Comparison of ENCODE assay signal across 1 cellular context in genomic region chr17:78140169-78141051, GRCh38.
TF ChIP-seq lines count a peak whose summit lies in the region.

No MANE protein-coding gene starts in this region.

TF ChIP-seq in HepG2, 621 proteins besides CTCF, POLR2A, EP300 and RAD21 (continued from another document and continues in another):
- TF ChIP-seq, protein P1, sequence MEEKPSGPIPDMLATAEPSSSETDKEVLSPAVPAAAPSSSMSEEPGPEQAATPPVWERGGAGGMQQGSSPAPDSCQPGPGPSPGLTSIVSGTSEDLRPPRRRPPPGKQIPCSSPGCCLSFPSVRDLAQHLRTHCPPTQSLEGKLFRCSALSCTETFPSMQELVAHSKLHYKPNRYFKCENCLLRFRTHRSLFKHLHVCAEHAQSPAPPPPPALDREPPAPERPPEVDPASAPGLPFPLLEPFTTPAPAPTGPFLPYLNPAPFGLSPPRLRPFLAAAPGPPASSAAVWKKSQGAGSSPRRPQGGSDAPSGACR (CRISPR knock-in tag; IDR thresholded peaks at IDR 0.05): peak; percentile 79; the same call in 1 of the 2 replicates
- TF ChIP-seq MED8 (CRISPR knock-in tag; IDR thresholded peaks at IDR 0.05; ENCODE audit: insufficient replicate concordance): peak; percentile 24
- TF ChIP-seq, protein P2, sequence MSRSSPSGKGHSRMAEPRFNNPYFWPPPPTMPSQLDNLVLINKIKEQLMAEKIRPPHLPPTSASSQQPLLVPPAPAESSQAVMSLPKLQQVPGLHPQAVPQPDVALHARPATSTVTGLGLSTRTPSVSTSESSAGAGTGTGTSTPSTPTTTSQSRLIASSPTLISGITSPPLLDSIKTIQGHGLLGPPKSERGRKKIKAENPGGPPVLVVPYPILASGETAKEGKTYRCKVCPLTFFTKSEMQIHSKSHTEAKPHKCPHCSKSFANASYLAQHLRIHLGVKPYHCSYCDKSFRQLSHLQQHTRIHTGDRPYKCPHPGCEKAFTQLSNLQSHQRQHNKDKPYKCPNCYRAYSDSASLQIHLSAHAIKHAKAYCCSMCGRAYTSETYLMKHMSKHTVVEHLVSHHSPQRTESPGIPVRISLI (CRISPR knock-in tag; IDR thresholded peaks at IDR 0.05; ENCODE audit: borderline replicate concordance): peak; percentile 54; the same call in 1 of the 2 replicates
- no peak for TF ChIP-seq FOXP1 (IDR thresholded peaks at IDR 0.05)
- 0 out of 2 replicates have a peak, but pooled peaks have one; percentile 14 for TF ChIP-seq FOXP1 (CRISPR knock-in tag; IDR thresholded peaks at IDR 0.05)
- peak; percentile 58; the same call in 1 of the 2 replicates for TF ChIP-seq ZFY (CRISPR knock-in tag; IDR thresholded peaks at IDR 0.05)
- peak; percentile 63; the same call in 1 of the 2 replicates for TF ChIP-seq GABPB1 (CRISPR knock-in tag; IDR thresholded peaks at IDR 0.05)
- peak; percentile 74 for TF ChIP-seq SALL1 (CRISPR knock-in tag; IDR thresholded peaks at IDR 0.05)
- TF ChIP-seq ARID4A (CRISPR knock-in tag; IDR thresholded peaks at IDR 0.05; ENCODE audit: borderline replicate concordance): peak; percentile 22; the same call in 1 of the 2 replicates
- TF ChIP-seq, protein P3, sequence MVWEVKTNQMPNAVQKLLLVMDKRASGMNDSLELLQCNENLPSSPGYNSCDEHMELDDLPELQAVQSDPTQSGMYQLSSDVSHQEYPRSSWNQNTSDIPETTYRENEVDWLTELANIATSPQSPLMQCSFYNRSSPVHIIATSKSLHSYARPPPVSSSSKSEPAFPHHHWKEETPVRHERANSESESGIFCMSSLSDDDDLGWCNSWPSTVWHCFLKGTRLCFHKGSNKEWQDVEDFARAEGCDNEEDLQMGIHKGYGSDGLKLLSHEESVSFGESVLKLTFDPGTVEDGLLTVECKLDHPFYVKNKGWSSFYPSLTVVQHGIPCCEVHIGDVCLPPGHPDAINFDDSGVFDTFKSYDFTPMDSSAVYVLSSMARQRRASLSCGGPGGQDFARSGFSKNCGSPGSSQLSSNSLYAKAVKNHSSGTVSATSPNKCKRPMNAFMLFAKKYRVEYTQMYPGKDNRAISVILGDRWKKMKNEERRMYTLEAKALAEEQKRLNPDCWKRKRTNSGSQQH (CRISPR knock-in tag; IDR thresholded peaks at IDR 0.05; ENCODE audit: low read depth): 0 out of 2 replicates have a peak, but pooled peaks have one; percentile 16
- TF ChIP-seq PLRG1 (conservative IDR thresholded peaks at IDR 0.05): no peak
- TF ChIP-seq ZNF616 (CRISPR knock-in tag; IDR thresholded peaks at IDR 0.05; ENCODE audit: low read depth): peak; percentile 39; the same call in 1 of the 2 replicates
- 0 out of 2 replicates have a peak, but pooled peaks have one; percentile 6 for TF ChIP-seq ZMYM2 (CRISPR knock-in tag; IDR thresholded peaks at IDR 0.05)
- peak; percentile 58; the same call in 1 of the 2 replicates for TF ChIP-seq NCOR1 (IDR thresholded peaks at IDR 0.05; ENCODE audit: borderline replicate concordance, low read length)
- no peak for TF ChIP-seq ZNF562 (CRISPR knock-in tag; IDR thresholded peaks at IDR 0.05; ENCODE audit: borderline replicate concordance)
- 0 out of 2 replicates have a peak, but pooled peaks have one; percentile 6 for TF ChIP-seq ZNF124 (CRISPR knock-in tag; IDR thresholded peaks at IDR 0.05)
- peak; percentile 54 for TF ChIP-seq SAP130 (CRISPR knock-in tag; IDR thresholded peaks at IDR 0.05; ENCODE audit: low read depth)
- peak; percentile 48 for TF ChIP-seq MAX (IDR thresholded peaks at IDR 0.05)
- TF ChIP-seq ASH2L (IDR thresholded peaks at IDR 0.05; ENCODE audit: insufficient read length, low read depth, low read length): peak; percentile 53
- TF ChIP-seq, protein P4, sequence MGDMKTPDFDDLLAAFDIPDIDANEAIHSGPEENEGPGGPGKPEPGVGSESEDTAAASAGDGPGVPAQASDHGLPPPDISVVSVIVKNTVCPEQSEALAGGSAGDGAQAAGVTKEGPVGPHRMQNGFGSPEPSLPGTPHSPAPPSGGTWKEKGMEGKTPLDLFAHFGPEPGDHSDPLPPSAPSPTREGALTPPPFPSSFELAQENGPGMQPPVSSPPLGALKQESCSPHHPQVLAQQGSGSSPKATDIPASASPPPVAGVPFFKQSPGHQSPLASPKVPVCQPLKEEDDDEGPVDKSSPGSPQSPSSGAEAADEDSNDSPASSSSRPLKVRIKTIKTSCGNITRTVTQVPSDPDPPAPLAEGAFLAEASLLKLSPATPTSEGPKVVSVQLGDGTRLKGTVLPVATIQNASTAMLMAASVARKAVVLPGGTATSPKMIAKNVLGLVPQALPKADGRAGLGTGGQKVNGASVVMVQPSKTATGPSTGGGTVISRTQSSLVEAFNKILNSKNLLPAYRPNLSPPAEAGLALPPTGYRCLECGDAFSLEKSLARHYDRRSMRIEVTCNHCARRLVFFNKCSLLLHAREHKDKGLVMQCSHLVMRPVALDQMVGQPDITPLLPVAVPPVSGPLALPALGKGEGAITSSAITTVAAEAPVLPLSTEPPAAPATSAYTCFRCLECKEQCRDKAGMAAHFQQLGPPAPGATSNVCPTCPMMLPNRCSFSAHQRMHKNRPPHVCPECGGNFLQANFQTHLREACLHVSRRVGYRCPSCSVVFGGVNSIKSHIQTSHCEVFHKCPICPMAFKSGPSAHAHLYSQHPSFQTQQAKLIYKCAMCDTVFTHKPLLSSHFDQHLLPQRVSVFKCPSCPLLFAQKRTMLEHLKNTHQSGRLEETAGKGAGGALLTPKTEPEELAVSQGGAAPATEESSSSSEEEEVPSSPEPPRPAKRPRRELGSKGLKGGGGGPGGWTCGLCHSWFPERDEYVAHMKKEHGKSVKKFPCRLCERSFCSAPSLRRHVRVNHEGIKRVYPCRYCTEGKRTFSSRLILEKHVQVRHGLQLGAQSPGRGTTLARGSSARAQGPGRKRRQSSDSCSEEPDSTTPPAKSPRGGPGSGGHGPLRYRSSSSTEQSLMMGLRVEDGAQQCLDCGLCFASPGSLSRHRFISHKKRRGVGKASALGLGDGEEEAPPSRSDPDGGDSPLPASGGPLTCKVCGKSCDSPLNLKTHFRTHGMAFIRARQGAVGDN (CRISPR knock-in tag; IDR thresholded peaks at IDR 0.05): peak; percentile 74
- TF ChIP-seq HDAC1 (CRISPR knock-in tag; IDR thresholded peaks at IDR 0.05): peak; percentile 51; the same call in 1 of the 2 replicates
- TF ChIP-seq TEAD3 (CRISPR knock-in tag; optimal IDR thresholded peaks at IDR 0.05; ENCODE audit: borderline replicate concordance): peak; percentile 30
- TF ChIP-seq HNF4A (CRISPR knock-in tag; IDR thresholded peaks at IDR 0.05): no peak
- peak; percentile 73; the same call in 1 of the 2 replicates for TF ChIP-seq DRAP1 (CRISPR knock-in tag; IDR thresholded peaks at IDR 0.05)
- TF ChIP-seq ZNF580 (CRISPR knock-in tag; IDR thresholded peaks at IDR 0.05; ENCODE audit: borderline replicate concordance, low read depth): no peak
- TF ChIP-seq ATF7-NPFF (CRISPR knock-in tag; IDR thresholded peaks at IDR 0.05; ENCODE audit: low read depth): 0 out of 2 replicates have a peak, but pooled peaks have one; percentile 43
- TF ChIP-seq KDM5B (CRISPR knock-in tag; IDR thresholded peaks at IDR 0.05; ENCODE audit: borderline replicate concordance): peak; percentile 70
- 0 out of 2 replicates have a peak, but pooled peaks have one; percentile 7 for TF ChIP-seq KMT2B (CRISPR knock-in tag; IDR thresholded peaks at IDR 0.05)
- TF ChIP-seq MXI1 (IDR thresholded peaks at IDR 0.05; ENCODE audit: borderline replicate concordance, low read depth, low read length): peak; percentile 81; the same call in 1 of the 3 replicates
- peak; percentile 26 for TF ChIP-seq AGO2 (optimal IDR thresholded peaks at IDR 0.05; ENCODE audit: low read depth, low read length)
- peak; percentile 61; the same call in 1 of the 2 replicates for TF ChIP-seq SPEN (CRISPR knock-in tag; IDR thresholded peaks at IDR 0.05; ENCODE audit: low read depth)
- TF ChIP-seq UBTF (CRISPR knock-in tag; IDR thresholded peaks at IDR 0.05): no peak; the same call in 1 of the 2 replicates
- TF ChIP-seq, protein P5, sequence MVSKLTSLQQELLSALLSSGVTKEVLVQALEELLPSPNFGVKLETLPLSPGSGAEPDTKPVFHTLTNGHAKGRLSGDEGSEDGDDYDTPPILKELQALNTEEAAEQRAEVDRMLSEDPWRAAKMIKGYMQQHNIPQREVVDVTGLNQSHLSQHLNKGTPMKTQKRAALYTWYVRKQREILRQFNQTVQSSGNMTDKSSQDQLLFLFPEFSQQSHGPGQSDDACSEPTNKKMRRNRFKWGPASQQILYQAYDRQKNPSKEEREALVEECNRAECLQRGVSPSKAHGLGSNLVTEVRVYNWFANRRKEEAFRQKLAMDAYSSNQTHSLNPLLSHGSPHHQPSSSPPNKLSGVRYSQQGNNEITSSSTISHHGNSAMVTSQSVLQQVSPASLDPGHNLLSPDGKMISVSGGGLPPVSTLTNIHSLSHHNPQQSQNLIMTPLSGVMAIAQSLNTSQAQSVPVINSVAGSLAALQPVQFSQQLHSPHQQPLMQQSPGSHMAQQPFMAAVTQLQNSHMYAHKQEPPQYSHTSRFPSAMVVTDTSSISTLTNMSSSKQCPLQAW (CRISPR knock-in tag; IDR thresholded peaks at IDR 0.05): peak; percentile 17; the same call in 1 of the 2 replicates
- TF ChIP-seq TAF1 (CRISPR knock-in tag; IDR thresholded peaks at IDR 0.05): peak; percentile 48; the same call in 1 of the 2 replicates
- no peak for TF ChIP-seq ATF5 (CRISPR knock-in tag; IDR thresholded peaks at IDR 0.05; ENCODE audit: low read depth)
